In genomic region chr4:55378617-55379467, GRCh38 we compare ENCODE assay signal across 19 cellular contexts. TPM values are rescaled to one million over a fixed set of nuclear protein-coding genes. Genes with fewer than 3 reads are reported as not detected.
A peak's percentile ranks its signal among the peaks of the same experiment; 100 is the strongest.
DNase-seq lines count a peak whose midpoint lies in the region; ATAC-seq, FAIRE-seq and TF ChIP-seq lines count a peak whose summit lies in the region.
"Had no signal": no experiment of that assay in that cellular context is flagged by ENCODE, and none has a peak within 500 bp of the region (broad histone marks: within the 10 kb centered on the region; RNA-seq: fewer than 3 reads in every experiment).

No MANE protein-coding gene starts in this region.

- CTCF ChIA-PET in HEK293T (lab: Yijun Ruan, JAX) = no interaction called here

- H3K9me3 ChIP-seq in RWPE2 (ENCODE audit: severe bottlenecking) (no peaks in the 10 kb centered on the region), duodenal mucosa (ENCODE audit: control insufficient read depth in 1 of 2, low read length in 2 of 2) (no peaks in the 10 kb centered on the region), pancreas (no peaks in the 10 kb centered on the region)
- H3K9me3 ChIP-seq: BLaER1 treated with 17β-estradiol and CSF1 and Interleukin-3, amounts not matched to agents 10 nM and 100 nM; gastrocnemius medialis; tibial artery had no signal

- TF ChIP-seq CTCF in RWPE2 (IDR thresholded peaks at IDR 0.05; ENCODE audit: poor library complexity, severe bottlenecking) (no peak), pancreas (IDR thresholded peaks at IDR 0.05) (no peak)

- peak; percentile 92 for ATAC-seq in RWPE2 (ENCODE audit: low read depth)
- ATAC-seq in pancreas = peak; percentile 24 to 68 (median 50)
- ATAC-seq: gastrocnemius medialis, GM12878 had no signal

- 32 to 37% methylated on average over 13 of the region's 13 CpGs for WGBS in pancreas, 2 donors

- intact Hi-C loops in pancreas (cut with DNase I) = no loop called here

- POLR2A ChIA-PET in HEK293T (lab: Yijun Ruan, JAX) = no interaction called here

- peaks cover 12% of the 10 kb centered on the region for H3K4me1 ChIP-seq in RWPE2 (ENCODE audit: insufficient read depth, poor library complexity, severe bottlenecking)
- peaks cover 20 to 24% of the 10 kb centered on the region in 2 donors for H3K4me1 ChIP-seq in duodenal mucosa (ENCODE audit: control insufficient read depth in 1 of 2, insufficient read depth in 2 of 2, low read length in 2 of 2)
- peaks cover 0 to 3% (median 0%) of the 10 kb centered on the region in 3 donors for H3K4me1 ChIP-seq in pancreas
- H3K4me1 ChIP-seq: BLaER1 treated with 17β-estradiol and CSF1 and Interleukin-3, amounts not matched to agents 10 nM and 100 nM; gastrocnemius medialis; tibial artery had no signal

- peak; percentile 87 for DNase-seq in ELR (ENCODE audit: low read depth)
- peak; percentile 76 for DNase-seq in RWPE2 (ENCODE audit: low spot score)
- DNase-seq in pancreas = peak in 4 of 6 donors; percentile 40 to 54 (median 44)
- no peak for DNase-seq in activated CD4-positive, alpha-beta T cell treated with anti-CD3 and anti-CD28 coated beads for 4 hours
- DNase-seq in iPS-NIHi7 (ENCODE audit: extremely low spot score) = no peak
- DNase-seq in HEK293T (ENCODE audit: extremely low spot score) = no peak
- DNase-seq in HPDE6-E6E7 (ENCODE audit: extremely low spot score) = no peak
- DNase-seq: activated CD4-positive, alpha-beta T cell treated with anti-CD3 and anti-CD28 coated beads, Interleukin-2, amount 50 U/mL, for 1 hour; activated T-cell treated with anti-CD3 and anti-CD28 coated beads, Interleukin-2, amount 50 U/mL, for 48 hours; DND-41; gastrocnemius medialis; IMR-90; NCI-H1436 treated with DMSO at 0.1 percent for 48 hours; NCI-H446 treated with DMSO at 0.1 percent for 48 hours; tibial artery had no signal

- H3K36me3 ChIP-seq in RWPE2 (ENCODE audit: low read depth) (no peaks in the 10 kb centered on the region), duodenal mucosa (ENCODE audit: control insufficient read depth in 1 of 2, insufficient read depth in 2 of 2, low read length in 2 of 2) (no peaks in the 10 kb centered on the region), pancreas (no peaks in the 10 kb centered on the region)
- H3K36me3 ChIP-seq: BLaER1 treated with 17β-estradiol and CSF1 and Interleukin-3, amounts not matched to agents 10 nM and 100 nM; gastrocnemius medialis; tibial artery had no signal

- peak overlapping the region; percentile 47 for H3K27ac ChIP-seq in RWPE2 (ENCODE audit: poor library complexity, severe bottlenecking)
- no peak overlapping the region for H3K27ac ChIP-seq in duodenal mucosa (ENCODE audit: low read depth, low read length)
- no peak overlapping the region for H3K27ac ChIP-seq in pancreas
- H3K27ac ChIP-seq: BLaER1 treated with 17β-estradiol and CSF1 and Interleukin-3, amounts not matched to agents 10 nM and 100 nM; gastrocnemius medialis; RWPE1; tibial artery had no signal

- H3K9ac ChIP-seq in duodenal mucosa (ENCODE audit: low read depth in 1 of 2, low read length in 2 of 2) = no peak overlapping the region
- H3K9ac ChIP-seq: BLaER1 treated with 17β-estradiol and CSF1 and Interleukin-3, amounts not matched to agents 10 nM and 100 nM had no signal

- H3K4me3 ChIP-seq in RWPE2 (ENCODE audit: severe bottlenecking) = no peak overlapping the region
- peak overlapping the region; percentile 14 to 26 for H3K4me3 ChIP-seq in duodenal mucosa (ENCODE audit: low read depth in 1 of 2, low read length in 2 of 2)
- peak overlapping the region in 1 of 4 donors; percentile 26 for H3K4me3 ChIP-seq in pancreas
- H3K4me3 ChIP-seq: BLaER1 treated with 17β-estradiol and CSF1 and Interleukin-3, amounts not matched to agents 10 nM and 100 nM; gastrocnemius medialis; GM12878; tibial artery had no signal

- H3K27me3 ChIP-seq in RWPE2 (ENCODE audit: insufficient read depth, poor library complexity, severe bottlenecking) = no peaks in the 10 kb centered on the region
- no peaks in the 10 kb centered on the region for H3K27me3 ChIP-seq in duodenal mucosa (ENCODE audit: control insufficient read depth in 1 of 2, insufficient read depth in 2 of 2, low read length in 2 of 2)
- no peaks in the 10 kb centered on the region for H3K27me3 ChIP-seq in pancreas
- H3K27me3 ChIP-seq: BLaER1 treated with 17β-estradiol and CSF1 and Interleukin-3, amounts not matched to agents 10 nM and 100 nM; gastrocnemius medialis; tibial artery had no signal

- FAIRE-seq in pancreas (lab: Jason Lieb, UNC) = no peak
- FAIRE-seq: GM12878 had no signal

TF ChIP-seq in HEK293T, 16 proteins besides CTCF, POLR2A, EP300 and RAD21:
- TF ChIP-seq BHLHE40 (IDR thresholded peaks at IDR 0.05; ENCODE audit: borderline replicate concordance) (no peak), L3MBTL2 (conservative IDR thresholded peaks at IDR 0.05) (no peak), TARDBP (IDR thresholded peaks at IDR 0.05) (no peak), FOXK2 (IDR thresholded peaks at IDR 0.05) (no peak), HDGF (IDR thresholded peaks at IDR 0.05; ENCODE audit: borderline replicate concordance) (no peak), FOXM1 (IDR thresholded peaks at IDR 0.05; ENCODE audit: borderline replicate concordance) (no peak), SUZ12 (IDR thresholded peaks at IDR 0.05) (no peak), ZNF384 (IDR thresholded peaks at IDR 0.05) (no peak), SP1 (IDR thresholded peaks at IDR 0.05) (no peak), CTBP1 (IDR thresholded peaks at IDR 0.05; ENCODE audit: borderline replicate concordance) (no peak), ARNT (IDR thresholded peaks at IDR 0.05) (no peak), LEF1 (IDR thresholded peaks at IDR 0.05; ENCODE audit: borderline replicate concordance) (no peak), NFRKB (IDR thresholded peaks at IDR 0.05) (no peak), FOXA1 (IDR thresholded peaks at IDR 0.05) (no peak), PKNOX1 (IDR thresholded peaks at IDR 0.05) (no peak), ELF4 (IDR thresholded peaks at IDR 0.05) (no peak)

RNA-seq across cellular contexts. Expression of gene TMEM165, which starts 16.9 kb away (rescaled TPM):
- total RNA-seq in pancreas = 10 to 100 TPM; 24.3 to 61.6 (median 44.9) TPM
- polyA plus RNA-seq in pancreas = 10 to 100 TPM; 34.2 to 41.0 TPM

RNA-seq across cellular contexts. Expression of gene SRD5A3, which starts 32.8 kb away (rescaled TPM):
- 10 to 100 TPM in 4 of 6 donors, 1 to 10 TPM in 2; 9.2 to 14.3 (median 10.5) TPM for total RNA-seq in pancreas
- 1 to 10 TPM; 7.1 to 7.4 TPM for polyA plus RNA-seq in pancreas

Comparison
In these comparisons a context has a peak if more than half of its experiments do, and no peak if none do; other contexts are left out.
1. DNase-seq: peak in ELR (single experiment), RWPE2 (single experiment) and pancreas (4 of 6); none in activated CD4-positive, alpha-beta T cell treated with anti-CD3 and anti-CD28 coated beads for 4 hours (0 of 2), iPS-NIHi7 (single experiment), HEK293T (single experiment) and HPDE6-E6E7 (single experiment).